In genomic region chr12:11648514-11649412, GRCh38 we compare ENCODE assay signal across 8 cellular contexts. TPM values are rescaled to one million over a fixed set of nuclear protein-coding genes. Genes with fewer than 3 reads are reported as not detected.
DNase-seq lines count a peak whose midpoint lies in the region; ATAC-seq, FAIRE-seq and TF ChIP-seq lines count a peak whose summit lies in the region.

No MANE protein-coding gene starts in this region.

- H3K4me1 ChIP-seq in kidney (ENCODE audit: control insufficient read depth in 1 of 2, insufficient read depth in 1 of 2, low read depth in 1 of 2, low read length in 2 of 2): peaks cover 12 to 13% of the 10 kb centered on the region in 2 donors

- peak overlapping the region; percentile 89 to 96 for H3K4me3 ChIP-seq in kidney (ENCODE audit: low read length in 2 of 2)

- no peaks in the 10 kb centered on the region for H3K9me3 ChIP-seq in kidney (ENCODE audit: control insufficient read depth in 1 of 2, low read length in 2 of 2)

- H3K9ac ChIP-seq in kidney (ENCODE audit: low read length in 2 of 2): peak overlapping the region; percentile 41 to 96

- no peak for TF ChIP-seq CTCF in kidney (IDR thresholded peaks at IDR 0.05; ENCODE audit: borderline replicate concordance, extremely low read depth, insufficient read depth)

- H3K27ac ChIP-seq in kidney (ENCODE audit: low read depth in 2 of 2, low read length in 2 of 2): peak overlapping the region; percentile 92 to 94

- intact Hi-C loops in kidney (cut with DNase I): no loop called here

- H3K36me3 ChIP-seq in kidney (ENCODE audit: control insufficient read depth in 1 of 2, insufficient read depth in 2 of 2, low read length in 2 of 2): no peaks in the 10 kb centered on the region

- FAIRE-seq in kidney (lab: Jason Lieb, UNC): no peak

- ATAC-seq in GM18873 (IDR thresholded peaks at IDR 0.05; ENCODE audit: low FRiP score, unreplicated experiment) (peak; percentile 19), HG03108 (IDR thresholded peaks at IDR 0.05; ENCODE audit: unreplicated experiment) (peak; percentile 23)

- DNase-seq in AG08396 (ENCODE audit: low spot score) (peak; percentile 88), NCI-H2227 (lab: John Stamatoyannopoulos, UW; ENCODE audit: unreplicated experiment) (peak; percentile 55), cerebellar cortex (ENCODE audit: low spot score) (peak; percentile 71), kidney (peak; percentile 88)
- peak; percentile 35 for DNase-seq in activated CD4-positive, CD25-positive, alpha-beta regulatory T cell treated with anti-CD3 and anti-CD28 coated beads, Interleukin-2, amount 50 U/mL, for 16 hours (ENCODE audit: low read depth, low spot score)
- DNase-seq in stimulated activated CD4-positive, alpha-beta T cell treated with anti-CD3 and anti-CD28 coated beads, Interleukin-15, amount 100 ng/mL, for 24 hours: peak; percentile 66

RNA-seq across cellular contexts. Expression of gene ETV6, which starts 0.7 kb away (rescaled TPM):
- 59.8 TPM for total RNA-seq in kidney
- 5.2 TPM for polyA plus RNA-seq in kidney (ENCODE audit: insufficient read depth, low read depth, low replicate concordance)

Comparison
In these comparisons a context has a peak if more than half of its experiments do, and no peak if none do; other contexts are left out.
1. Peak in every context shown above with its lines: DNase-seq, ATAC-seq, H3K4me3 ChIP-seq and H3K27ac ChIP-seq.
2. DNase-seq: peak in every context shown above with its lines; median percentile 88 in AG08396; 88 in kidney; 71 in cerebellar cortex; 66 in stimulated activated CD4-positive, alpha-beta T cell treated with anti-CD3 and anti-CD28 coated beads, Interleukin-15, amount 100 ng/mL, for 24 hours; 55 in NCI-H2227; 35 in activated CD4-positive, CD25-positive, alpha-beta regulatory T cell treated with anti-CD3 and anti-CD28 coated beads, Interleukin-2, amount 50 U/mL, for 16 hours.